Comparison of ENCODE assay signal across 27 cellular contexts in genomic region chr12:57530396-57531142, GRCh38. TPM values are rescaled to one million over a fixed set of nuclear protein-coding genes. Genes with fewer than 3 reads are reported as not detected.
DNase-seq lines count a peak whose midpoint lies in the region; ATAC-seq and TF ChIP-seq lines count a peak whose summit lies in the region.
"Had no signal": no experiment of that assay in that cellular context is flagged by ENCODE, and none has a peak within 500 bp of the region (broad histone marks: within the 10 kb centered on the region; RNA-seq: fewer than 3 reads in every experiment).

No MANE protein-coding gene starts in this region.

- dilution Hi-C loops in IMR-90 (cut with HindIII; ENCODE audit: low sequenced_read_pairs, unreplicated experiment), result no loop called here

- H2AK9ac ChIP-seq in IMR-90 (replicated peaks; ENCODE audit: low read depth, low read length, poor library complexity), result no peak overlapping the region

- TF ChIP-seq RAD21 in IMR-90 (IDR thresholded peaks at IDR 0.05; ENCODE audit: low read length), result no peak

- peaks cover 4% of the 10 kb centered on the region for H4K20me1 ChIP-seq in IMR-90 (ENCODE audit: insufficient read depth, low read length)

- H3K18ac ChIP-seq in IMR-90 (ENCODE audit: low read depth, low read length), result no peak overlapping the region

- TSS peak; percentile 86 for BruUV-seq in IMR-90 (replicated peaks; lab: Mats Ljungman, UMichigan)

- no CpG with 5 or more reads among the region's 5 CpGs for WGBS in IMR-90 (ENCODE audit: extremely low coverage in 2 of 2, insufficient read length in 1 of 2), 2 experiments

- no peak overlapping the region for H3K4me3 ChIP-seq in IMR-90 (ENCODE audit: insufficient read depth, low read depth, low read length)
- no peak overlapping the region for H3K4me3 ChIP-seq in left lung
- H3K4me3 ChIP-seq: dorsolateral prefrontal cortex, skin epidermis, tibial artery had no signal

- H3K36me3 ChIP-seq in IMR-90 (ENCODE audit: control insufficient read depth, insufficient read depth, low read length), result peaks cover 86% of the 10 kb centered on the region
- peaks cover 0 to 100% of the 10 kb centered on the region in 2 donors for H3K36me3 ChIP-seq in left lung

- no peak overlapping the region for H4K5ac ChIP-seq in IMR-90 (ENCODE audit: low read depth, low read length)

- H3K9me3 Mint-ChIP-seq in activated T-cell treated with anti-CD3 and anti-CD28 coated beads, Interleukin-2, amount 50 U/mL, for 24 hours, result no peaks in the 10 kb centered on the region
- no peaks in the 10 kb centered on the region for H3K9me3 Mint-ChIP-seq in brain
- H3K9me3 Mint-ChIP-seq: immature natural killer cell; stimulated activated naive B cell treated with anti-CD40 and anti-IgM and Interleukin-4, amounts not matched to agents 10 μg/mL and 1 μg/mL and 100 μg/mL, for 72 hours had no signal

- no peaks in the 10 kb centered on the region for H3K4me1 Mint-ChIP-seq in activated T-cell treated with anti-CD3 and anti-CD28 coated beads, Interleukin-2, amount 50 U/mL, for 24 hours (ENCODE audit: low read depth)
- H3K4me1 Mint-ChIP-seq in brain, result peaks cover 15% of the 10 kb centered on the region

- peak overlapping the region; percentile 58 for H3K27ac Mint-ChIP-seq in activated T-cell treated with anti-CD3 and anti-CD28 coated beads, Interleukin-2, amount 50 U/mL, for 24 hours
- peak overlapping the region in 3 of 5 experiments; percentile 15 to 88 (median 50) for H3K27ac Mint-ChIP-seq in brain
- H3K27ac Mint-ChIP-seq: B cell had no signal

- no peak overlapping the region for H2BK120ac ChIP-seq in IMR-90 (ENCODE audit: low read depth, low read length)

- no peak overlapping the region for H4K8ac ChIP-seq in IMR-90 (ENCODE audit: low read depth in 2 of 2, low read length in 2 of 2)

- no peak overlapping the region for H2BK20ac ChIP-seq in IMR-90 (ENCODE audit: low read depth, low read length)

- peaks cover 9 to 42% of the 10 kb centered on the region in 2 experiments for H3K79me1 ChIP-seq in IMR-90 (ENCODE audit: low read depth in 1 of 2, low read length in 2 of 2)

- no peak overlapping the region for H3K4me2 ChIP-seq in IMR-90 (ENCODE audit: low read depth, low read length)

- H3K9me1 ChIP-seq in IMR-90 (ENCODE audit: insufficient read depth, low read length), result peaks cover 1% of the 10 kb centered on the region; the same call in 1 of the 2 replicates

- no peaks in the 10 kb centered on the region for H3K27me3 ChIP-seq in IMR-90 (ENCODE audit: control insufficient read depth, insufficient read depth, low read length)
- H3K27me3 ChIP-seq in left lung, result no peaks in the 10 kb centered on the region
- H3K27me3 ChIP-seq: dorsolateral prefrontal cortex, tibial artery had no signal

- POLR2A ChIA-PET in IMR-90 (lab: Charles Lee; ENCODE audit: unreplicated experiment), result no interaction called here

- no peak overlapping the region for H2BK15ac ChIP-seq in IMR-90 (ENCODE audit: low read depth, low read length)

- no peak overlapping the region for H2AK5ac ChIP-seq in IMR-90 (ENCODE audit: low read depth, low read length)

- H3K27ac ChIP-seq in IMR-90 (ENCODE audit: insufficient read depth, low read length) (no peak overlapping the region), left lung (no peak overlapping the region)
- H3K27ac ChIP-seq: epithelial cell of prostate, tibial artery had no signal

- H4K91ac ChIP-seq in IMR-90 (ENCODE audit: insufficient read depth, low read depth, low read length), result no peak overlapping the region

- ATAC-seq in IMR-90 (ENCODE audit: low read depth), result no peak
- no peak for ATAC-seq in left lung
- ATAC-seq in GM19463 (IDR thresholded peaks at IDR 0.05; ENCODE audit: unreplicated experiment), result no peak
- ATAC-seq: left lobe of liver; stimulated activated naive B cell treated with anti-CD40 and anti-IgM and Interleukin-4, amounts not matched to agents 10 μg/mL and 1 μg/mL and 100 μg/mL, for 72 hours had no signal

- no peak overlapping the region for H2AFZ ChIP-seq in IMR-90 (replicated peaks; ENCODE audit: low read length, poor library complexity)

- TF ChIP-seq POLR2A in IMR-90 (IDR thresholded peaks at IDR 0.05; ENCODE audit: low read depth, low read length), result no peak

- no peak overlapping the region for H3K4me3 Mint-ChIP-seq in activated T-cell treated with anti-CD3 and anti-CD28 coated beads, Interleukin-2, amount 50 U/mL, for 24 hours
- H3K4me3 Mint-ChIP-seq in brain, result no peak overlapping the region
- H3K4me3 Mint-ChIP-seq: B cell; immature natural killer cell; stimulated activated naive B cell treated with anti-CD40 and anti-IgM and Interleukin-4, amounts not matched to agents 10 μg/mL and 1 μg/mL and 100 μg/mL, for 72 hours had no signal

- H3K9me3 ChIP-seq in IMR-90 (ENCODE audit: control insufficient read depth, insufficient read depth, low read length) (no peaks in the 10 kb centered on the region), left lung (no peaks in the 10 kb centered on the region)
- H3K9me3 ChIP-seq: tibial artery had no signal

- H3K4ac ChIP-seq in IMR-90 (ENCODE audit: low read depth, low read length), result no peak overlapping the region

- intact Hi-C loops in IMR-90 (cut with micrococcal nuclease), result no loop called here
- intact Hi-C loops in posterior vena cava (cut with DNase I), result no loop called here
- intact Hi-C loops in left lung (cut with DNase I), result no loop called here

- H2BK5ac ChIP-seq in IMR-90 (ENCODE audit: low read depth, low read length, poor library complexity, severe bottlenecking), result no peak overlapping the region

- H3K23ac ChIP-seq in IMR-90 (ENCODE audit: low read depth, low read length), result no peak overlapping the region

- H3K36me3 Mint-ChIP-seq in activated T-cell treated with anti-CD3 and anti-CD28 coated beads, Interleukin-2, amount 50 U/mL, for 24 hours (ENCODE audit: low read depth), result peaks cover 95% of the 10 kb centered on the region
- H3K36me3 Mint-ChIP-seq in brain, result peaks cover 74% of the 10 kb centered on the region

- no peaks in the 10 kb centered on the region for H3K27me3 Mint-ChIP-seq in activated T-cell treated with anti-CD3 and anti-CD28 coated beads, Interleukin-2, amount 50 U/mL, for 24 hours
- H3K27me3 Mint-ChIP-seq in brain, result peaks cover 3% of the 10 kb centered on the region
- H3K27me3 Mint-ChIP-seq: B cell; stimulated activated naive B cell treated with anti-CD40 and anti-IgM and Interleukin-4, amounts not matched to agents 10 μg/mL and 1 μg/mL and 100 μg/mL, for 72 hours had no signal

- CTCF ChIA-PET in IMR-90 (lab: Yijun Ruan, JAX), result no interaction called here

- TF ChIP-seq CTCF in IMR-90 (conservative IDR thresholded peaks at IDR 0.05; ENCODE audit: low read depth, low read length) (no peak), brain (conservative IDR thresholded peaks at IDR 0.05) (no peak), left lung (IDR thresholded peaks at IDR 0.05) (no peak)

- in situ Hi-C loops in IMR-90 (cut with MboI; ENCODE audit: low sequenced_read_pairs), result no loop called here

- no peak overlapping the region for H3K14ac ChIP-seq in IMR-90 (replicated peaks; ENCODE audit: low read depth, low read length)

- no peak overlapping the region; the same call in 1 of the 2 replicates for H3K56ac ChIP-seq in IMR-90 (ENCODE audit: extremely low read depth, insufficient read depth, low read length)

- no peak overlapping the region for H3K9ac ChIP-seq in IMR-90 (ENCODE audit: low read depth, low read length)

- H3K4me1 ChIP-seq in IMR-90 (ENCODE audit: control insufficient read depth, insufficient read depth, low read length), result no peaks in the 10 kb centered on the region
- H3K4me1 ChIP-seq in left lung, result peaks cover 0 to 6% of the 10 kb centered on the region in 2 donors

- no peak for DNase-seq in activated T-cell treated with anti-CD3 and anti-CD28 coated beads, Interleukin-2, amount 50 U/mL, for 24 hours
- DNase-seq in activated T-cell treated with anti-CD3 and anti-CD28 coated beads, Interleukin-2, amount 50 U/mL, for 48 hours, result no peak
- DNase-seq in IMR-90, result no peak
- DNase-seq in posterior vena cava (ENCODE audit: low spot score), result peak; percentile 18
- no peak for DNase-seq in left lung
- DNase-seq in NCI-H2171 treated with DMSO at 0.1 percent for 48 hours (lab: John Stamatoyannopoulos, UW), result no peak
- DNase-seq: activated CD4-positive, alpha-beta T cell treated with anti-CD3 and anti-CD28 coated beads, Interleukin-2, amount 50 U/mL, for 1 hour; activated CD8-positive, alpha-beta memory T cell treated with anti-CD3 and anti-CD28 coated beads, Interleukin-2, amount 50 U/mL, for 4 hours; activated gamma-delta T cell; amygdala; central memory CD4-positive, alpha-beta T cell; dorsolateral prefrontal cortex; immature natural killer cell; KBM-7; NCI-H146; NCI-H748 treated with DMSO at 0.1 percent for 48 hours; SIG-M5; stimulated activated CD4-positive, alpha-beta T cell treated with anti-CD3 and anti-CD28 coated beads, Interleukin-2, amount 100 ng/mL, for 24 hours; stimulated activated naive B cell treated with anti-CD40 and anti-IgM and Interleukin-4, amounts not matched to agents 10 μg/mL and 1 μg/mL and 100 μg/mL, for 72 hours; T-helper 2 cell; tibial artery had no signal

RNA-seq across cellular contexts. Expression of gene MBD6, which starts 7.9 kb away (rescaled TPM):
- total RNA-seq in IMR-90 (2012; rRNA removed), result 0.90 and 1.4 TPM in 2 replicates
- polyA plus RNA-seq in IMR-90 (2012; rRNA removed), result 7.9 and 9.3 TPM in 2 replicates
- 6.6 and 8.1 TPM in 2 replicates for polyA plus RNA-seq in IMR-90 (2012; cell fraction: cytosol; rRNA removed)
- 39.1 and 71.4 TPM in 2 replicates for polyA plus RNA-seq in IMR-90 (2012; cell fraction: nucleus; rRNA removed; ENCODE audit: low replicate concordance)
- polyA plus RNA-seq in brain (ENCODE audit: insufficient read depth, low read depth, low replicate concordance), result 45.2 TPM
- 10 to 100 TPM; 46.5 to 49.1 TPM for total RNA-seq in posterior vena cava
- 100 to 1,000 TPM in 1 of 2 donors, 10 to 100 TPM in 1; 69.1 to 111 TPM for total RNA-seq in left lung

RNA-seq across cellular contexts. Expression of gene DDIT3, which starts 10.3 kb away (rescaled TPM):
- total RNA-seq in IMR-90 (2012; rRNA removed) (12.2 and 19.4 TPM in 2 replicates), posterior vena cava (10 to 100 TPM; 34.0 to 43.8 TPM), left lung (10 to 100 TPM; 18.3 to 27.2 TPM)
- polyA plus RNA-seq in IMR-90 (2012; rRNA removed) (29.8 and 54.4 TPM in 2 replicates), brain (ENCODE audit: insufficient read depth, low read depth, low replicate concordance) (24.9 TPM)
- polyA plus RNA-seq in IMR-90 (2012; cell fraction: cytosol; rRNA removed), result 10.8 and 21.4 TPM in 2 replicates
- 49.3 and 215 TPM in 2 replicates for polyA plus RNA-seq in IMR-90 (2012; cell fraction: nucleus; rRNA removed; ENCODE audit: low replicate concordance)

RNA-seq across cellular contexts. Expression of gene DCTN2, which starts 16.4 kb away (rescaled TPM):
- 114 and 125 TPM in 2 replicates for total RNA-seq in IMR-90 (2012; rRNA removed)
- polyA plus RNA-seq in IMR-90 (2012; rRNA removed), result 107 and 130 TPM in 2 replicates
- polyA plus RNA-seq in IMR-90 (2012; cell fraction: cytosol; rRNA removed), result 95.2 and 179 TPM in 2 replicates
- 106 and 179 TPM in 2 replicates for polyA plus RNA-seq in IMR-90 (2012; cell fraction: nucleus; rRNA removed; ENCODE audit: low replicate concordance)
- polyA plus RNA-seq in brain (ENCODE audit: insufficient read depth, low read depth, low replicate concordance), result 370 TPM
- total RNA-seq in posterior vena cava, result 100 to 1,000 TPM in 1 of 2 donors, 10 to 100 TPM in 1; 90.6 to 104 TPM
- total RNA-seq in left lung, result 100 to 1,000 TPM; 104 to 111 TPM

RNA-seq across cellular contexts. Expression of gene KIF5A, which starts 19.3 kb away (rescaled TPM):
- total RNA-seq in IMR-90 (2012; rRNA removed) (under 0.01 and 0.18 TPM in 2 replicates), posterior vena cava (under 1 TPM; 0.10 to 0.14 TPM), left lung (under 1 TPM; 0.38 to 0.50 TPM)
- polyA plus RNA-seq in IMR-90 (2012; rRNA removed) (0.09 and 0.15 TPM in 2 replicates), brain (ENCODE audit: insufficient read depth, low read depth, low replicate concordance) (127 TPM)
- 0.03 and 0.10 TPM in 2 replicates for polyA plus RNA-seq in IMR-90 (2012; cell fraction: cytosol; rRNA removed)
- 0.48 and 1.3 TPM in 2 replicates for polyA plus RNA-seq in IMR-90 (2012; cell fraction: nucleus; rRNA removed; ENCODE audit: low replicate concordance)
- polyA plus RNA-seq: immature natural killer cell had no signal

RNA-seq across cellular contexts. Expression of gene MARS1, which starts 42.7 kb away (rescaled TPM):
- total RNA-seq in IMR-90 (2012; rRNA removed) (127 and 156 TPM in 2 replicates), posterior vena cava (100 to 1,000 TPM; 135 to 142 TPM), left lung (100 to 1,000 TPM; 113 to 168 TPM)
- polyA plus RNA-seq in IMR-90 (2012; rRNA removed) (164 and 167 TPM in 2 replicates), brain (ENCODE audit: insufficient read depth, low read depth, low replicate concordance) (136 TPM)
- 104 and 139 TPM in 2 replicates for polyA plus RNA-seq in IMR-90 (2012; cell fraction: cytosol; rRNA removed)
- 508 and 675 TPM in 2 replicates for polyA plus RNA-seq in IMR-90 (2012; cell fraction: nucleus; rRNA removed; ENCODE audit: low replicate concordance)

Comparison
In these comparisons a context has a peak if more than half of its experiments do, and no peak if none do; other contexts are left out.
1. RNA of gene MBD6, which starts 7.9 kb away (total RNA-seq): 69.1 to 111 TPM in left lung and 46.5 to 49.1 TPM in posterior vena cava; 0.90 to 1.4 TPM in IMR-90; every median in the first group is over 10 times any median in the second.